ENCODE assay signal across 1 cellular context in the genomic region with DNA sequence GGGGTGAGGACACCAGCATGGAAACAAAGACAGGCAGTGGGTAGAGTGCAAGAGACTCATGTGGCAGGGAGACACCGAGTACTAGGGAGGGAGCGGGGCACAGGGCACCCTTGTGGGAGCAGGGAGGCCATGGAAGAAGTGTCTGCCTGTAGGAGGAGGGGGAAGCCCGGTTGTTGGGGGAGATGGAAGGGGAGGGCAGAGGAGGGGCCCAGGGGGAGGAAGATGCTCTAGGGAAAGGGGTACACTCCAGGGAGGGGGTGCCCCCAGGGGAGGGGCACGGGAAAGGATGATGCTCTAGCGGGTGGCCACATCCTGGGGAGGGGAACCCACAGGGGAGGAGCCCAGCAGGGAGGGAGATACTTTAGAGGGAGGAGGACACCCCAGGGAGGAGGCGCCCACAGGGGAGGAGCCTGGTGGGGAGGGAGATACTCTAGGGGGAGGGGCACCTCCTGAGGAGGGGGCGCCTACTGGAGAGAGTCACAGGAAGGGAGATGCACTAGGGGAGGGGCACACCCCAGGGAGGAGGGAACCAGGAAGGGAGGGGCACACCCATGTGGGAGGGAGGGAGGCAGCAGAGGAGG.
TF ChIP-seq lines count a peak whose summit lies in the region.

No MANE protein-coding gene starts in this region.

TF ChIP-seq in K562, 482 proteins besides CTCF, POLR2A, EP300 and RAD21 (continued from another document):
- no peak for TF ChIP-seq NFYB (IDR thresholded peaks at IDR 0.05; ENCODE audit: extremely low read depth, insufficient read length)
